ENCODE assay signal across 19 cellular contexts in the genomic region with DNA sequence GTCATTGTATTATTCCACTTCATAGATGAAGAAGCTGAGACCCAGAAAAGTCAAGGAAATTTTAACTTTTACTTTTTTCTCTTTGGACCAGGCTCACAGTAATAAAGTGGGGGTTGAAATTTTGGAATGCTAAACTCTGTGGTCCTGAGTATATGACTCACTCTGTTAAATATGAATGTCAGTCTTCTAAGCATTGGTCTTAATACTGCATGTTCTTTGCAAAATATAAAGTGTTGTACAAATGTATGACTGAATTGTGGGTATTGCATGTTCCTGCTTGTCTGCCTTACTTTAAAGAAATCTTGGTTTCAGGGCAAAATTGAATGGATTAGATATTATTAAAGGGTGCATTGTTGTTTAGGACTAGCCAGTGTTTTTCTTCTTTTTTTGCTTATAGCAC.
"Had no signal": no experiment of that assay in that cellular context is flagged by ENCODE, and none has a peak within 500 bp of the region (broad histone marks: within the 10 kb centered on the region; RNA-seq: fewer than 3 reads in every experiment).

No MANE protein-coding gene starts in this region.

- ATAC-seq: activated CD4-positive, alpha-beta T cell treated with anti-CD3 and anti-CD28 coated beads for 36 hours; activated naive CD4-positive, alpha-beta T cell treated with anti-CD3 and anti-CD28 coated beads, Interleukin-2, amount 50 U/mL, for 72 hours; activated T-cell treated with anti-CD3 and anti-CD28 coated beads, Interleukin-2, amount 50 U/mL, for 4 hours had no signal

- H3K27ac Mint-ChIP-seq: activated CD4-positive, alpha-beta memory T cell treated with anti-CD3 and anti-CD28 coated beads, Interleukin-2, amount 10 ng/mL, durations not matched to agents 7 days and 5 days; activated CD4-positive, alpha-beta T cell treated with anti-CD3 and anti-CD28 coated beads for 36 hours; activated naive CD4-positive, alpha-beta T cell treated with anti-CD3 and anti-CD28 coated beads, Interleukin-2, amount 50 U/mL, for 72 hours; nephron; progenitor cell of endocrine pancreas; T-helper 1 cell treated with Interleukin-12 subunit alpha and Interleukin-12 subunit beta and Interleukin-4 antibody, amounts not matched to agents 30 μg/mL and 1 μg/mL, for 36 hours had no signal

- H3K4me3 Mint-ChIP-seq: activated CD4-positive, alpha-beta memory T cell treated with anti-CD3 and anti-CD28 coated beads, Interleukin-2, amount 10 ng/mL, durations not matched to agents 7 days and 5 days; activated CD4-positive, alpha-beta T cell treated with anti-CD3 and anti-CD28 coated beads for 36 hours; activated T-cell treated with anti-CD3 and anti-CD28 coated beads, Interleukin-2, amount 50 U/mL, for 4 hours; nephron; T-helper 1 cell treated with Interleukin-12 subunit alpha and Interleukin-12 subunit beta and Interleukin-4 antibody, amounts not matched to agents 30 μg/mL and 1 μg/mL, for 36 hours had no signal

- H3K36me3 Mint-ChIP-seq: activated naive CD4-positive, alpha-beta T cell treated with anti-CD3 and anti-CD28 coated beads, Interleukin-2, amount 50 U/mL, for 72 hours had no signal

- H3K4me1 Mint-ChIP-seq: activated CD4-positive, alpha-beta memory T cell treated with anti-CD3 and anti-CD28 coated beads, Interleukin-2, amount 10 ng/mL, durations not matched to agents 7 days and 5 days; activated CD4-positive, alpha-beta T cell treated with anti-CD3 and anti-CD28 coated beads for 36 hours; nephron had no signal

- H3K27me3 ChIP-seq: right atrium auricular region had no signal

- H3K27me3 Mint-ChIP-seq: activated CD4-positive, alpha-beta memory T cell treated with anti-CD3 and anti-CD28 coated beads, Interleukin-2, amount 10 ng/mL, durations not matched to agents 7 days and 5 days; activated CD4-positive, alpha-beta T cell treated with anti-CD3 and anti-CD28 coated beads for 36 hours; progenitor cell of endocrine pancreas had no signal

- H3K9me3 ChIP-seq: right atrium auricular region had no signal

- H3K27ac ChIP-seq: right atrium auricular region, WERI-Rb-1 had no signal

- H3K36me3 ChIP-seq: right atrium auricular region, WERI-Rb-1 had no signal

- DNase-seq: activated CD4-positive, alpha-beta memory T cell treated with anti-CD3 and anti-CD28 coated beads, Interleukin-2, amount 10 ng/mL, durations not matched to agents 7 days and 5 days; activated CD4-positive, alpha-beta T cell treated with anti-CD3 and anti-CD28 coated beads for 36 hours; activated gamma-delta T cell; activated T-cell treated with anti-CD3 and anti-CD28 coated beads, Interleukin-2, amount 50 U/mL, for 4 hours; amygdala; foreskin melanocyte; head of caudate nucleus; kidney glomerular epithelial cell; occipital lobe; small intestine; stimulated activated CD4-positive, alpha-beta T cell treated with anti-CD3 and anti-CD28 coated beads, Interleukin-4, amount 100 ng/mL, for 24 hours; stimulated activated naive CD4-positive, alpha-beta T cell; trophoblast cell; WERI-Rb-1 had no signal

- H3K4me3 ChIP-seq: right atrium auricular region had no signal

- H3K4me1 ChIP-seq: right atrium auricular region had no signal
